Comparison of ENCODE assay signal across 2 cellular contexts in genomic region chr11:100630898-100631297, GRCh38.
TF ChIP-seq lines count a peak whose summit lies in the region.

No MANE protein-coding gene starts in this region.

TF ChIP-seq in IMR-90, 13 proteins besides CTCF, POLR2A, EP300 and RAD21:
- no peak for TF ChIP-seq MAZ (IDR thresholded peaks at IDR 0.05; ENCODE audit: borderline replicate concordance, low read depth, low read length)
- TF ChIP-seq, protein P1, sequence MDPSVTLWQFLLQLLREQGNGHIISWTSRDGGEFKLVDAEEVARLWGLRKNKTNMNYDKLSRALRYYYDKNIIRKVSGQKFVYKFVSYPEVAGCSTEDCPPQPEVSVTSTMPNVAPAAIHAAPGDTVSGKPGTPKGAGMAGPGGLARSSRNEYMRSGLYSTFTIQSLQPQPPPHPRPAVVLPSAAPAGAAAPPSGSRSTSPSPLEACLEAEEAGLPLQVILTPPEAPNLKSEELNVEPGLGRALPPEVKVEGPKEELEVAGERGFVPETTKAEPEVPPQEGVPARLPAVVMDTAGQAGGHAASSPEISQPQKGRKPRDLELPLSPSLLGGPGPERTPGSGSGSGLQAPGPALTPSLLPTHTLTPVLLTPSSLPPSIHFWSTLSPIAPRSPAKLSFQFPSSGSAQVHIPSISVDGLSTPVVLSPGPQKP (IDR thresholded peaks at IDR 0.05; ENCODE audit: borderline replicate concordance, low read depth, low read length) = no peak
- TF ChIP-seq USF2 (IDR thresholded peaks at IDR 0.05; ENCODE audit: low read depth, low read length) = no peak
- TF ChIP-seq MAFK (IDR thresholded peaks at IDR 0.05; ENCODE audit: low read depth, low read length) = no peak
- TF ChIP-seq FOS (IDR thresholded peaks at IDR 0.05; ENCODE audit: low read depth, low read length) = no peak
- no peak for TF ChIP-seq NFE2L2 (IDR thresholded peaks at IDR 0.05; ENCODE audit: low read depth, low read length)
- TF ChIP-seq RFX5 (IDR thresholded peaks at IDR 0.05; ENCODE audit: low read depth, low read length) = no peak
- TF ChIP-seq MXI1 (IDR thresholded peaks at IDR 0.05; ENCODE audit: borderline replicate concordance, low read depth, low read length) = no peak
- TF ChIP-seq CEBPB (IDR thresholded peaks at IDR 0.05; ENCODE audit: low read depth, low read length) = no peak
- TF ChIP-seq BHLHE40 (IDR thresholded peaks at IDR 0.05; ENCODE audit: low read depth, low read length) = no peak
- no peak for TF ChIP-seq CHD1 (IDR thresholded peaks at IDR 0.05; ENCODE audit: low read depth, low read length)
- no peak for TF ChIP-seq SMC3 (IDR thresholded peaks at IDR 0.05; ENCODE audit: low read depth, low read length)
- TF ChIP-seq RCOR1 (IDR thresholded peaks at IDR 0.05; ENCODE audit: insufficient replicate concordance, low read length) = no peak
TF ChIP-seq in IMR-90: peak in this region for 0.

TF ChIP-seq in H1, 55 proteins besides CTCF, POLR2A, EP300 and RAD21:
- TF ChIP-seq GABPA (IDR thresholded peaks at IDR 0.05; ENCODE audit: borderline replicate concordance, insufficient read depth, low read length) (no peak), RBBP5 (IDR thresholded peaks at IDR 0.05; ENCODE audit: borderline replicate concordance, low read depth, low read length) (no peak), SAP30 (IDR thresholded peaks at IDR 0.05; ENCODE audit: insufficient read depth, insufficient replicate concordance, low read length) (no peak), SP4 (IDR thresholded peaks at IDR 0.05; ENCODE audit: low read length) (no peak), RNF2 (IDR thresholded peaks at IDR 0.05; ENCODE audit: borderline replicate concordance, low read depth, low read length, missing control alignments, poor library complexity, severe bottlenecking) (no peak), USF2 (IDR thresholded peaks at IDR 0.05; ENCODE audit: low read length) (no peak), EGR1 (IDR thresholded peaks at IDR 0.05; ENCODE audit: borderline replicate concordance, low read depth, low read length) (no peak), SP2 (IDR thresholded peaks at IDR 0.05; ENCODE audit: low read length) (no peak), SUZ12 (IDR thresholded peaks at IDR 0.05; ENCODE audit: low read length) (no peak), TAF1 (IDR thresholded peaks at IDR 0.05; ENCODE audit: low read depth, low read length) (no peak), PHF8 (conservative IDR thresholded peaks at IDR 0.05; ENCODE audit: low read depth, low read length) (no peak), POLR2AphosphoS5 (IDR thresholded peaks at IDR 0.05; ENCODE audit: low read depth, low read length) (no peak), MAFK (IDR thresholded peaks at IDR 0.05; ENCODE audit: low read depth, low read length) (no peak), CEBPB (IDR thresholded peaks at IDR 0.05; ENCODE audit: low read depth, low read length) (no peak), CBX5 (IDR thresholded peaks at IDR 0.05; ENCODE audit: low read depth, low read length) (no peak)
